8 cellular contexts compared by ENCODE assay signal in the genomic region with DNA sequence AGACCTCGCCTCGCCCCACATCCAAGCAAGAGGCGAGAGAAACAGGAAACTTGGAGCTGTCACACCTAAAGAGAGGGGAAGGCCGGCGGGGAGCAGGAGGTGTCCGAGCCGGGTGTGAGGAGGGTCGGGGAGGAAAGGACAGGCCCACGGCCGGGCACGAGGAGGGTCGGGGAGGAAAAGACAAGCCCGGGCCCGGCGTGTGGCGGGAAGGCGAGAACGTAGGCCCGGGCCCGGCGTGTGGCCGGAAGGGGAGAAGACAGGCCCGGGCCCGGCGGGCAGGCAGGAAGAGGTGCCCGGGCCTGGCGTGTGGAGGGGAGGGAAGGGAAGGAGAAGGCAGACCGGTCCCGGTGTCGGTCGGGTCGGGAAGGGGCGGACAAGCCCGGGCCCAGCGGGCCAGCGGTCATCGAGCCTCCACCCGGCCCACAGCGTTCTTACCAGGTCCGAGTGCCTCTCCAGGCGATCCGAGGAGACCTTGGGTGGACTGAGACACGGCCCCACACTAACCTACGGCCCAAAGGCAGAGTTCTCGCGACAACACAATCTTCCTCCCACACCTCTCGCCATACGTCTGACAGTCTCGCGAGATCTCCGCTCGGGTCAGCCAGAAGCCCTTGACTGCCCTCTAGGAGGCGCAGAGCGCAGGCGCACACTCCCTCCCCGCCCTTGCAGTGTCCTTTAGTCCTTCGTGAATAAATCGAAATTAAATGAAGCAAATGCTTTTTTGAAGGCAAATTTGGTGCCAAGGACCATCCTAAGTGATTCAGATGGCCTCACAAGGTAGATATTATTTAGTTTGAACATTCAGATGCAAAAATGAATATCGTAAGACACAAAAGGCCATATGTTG. TPM values are rescaled to one million over a fixed set of nuclear protein-coding genes. Genes with fewer than 3 reads are reported as not detected.
DNase-seq lines count a peak whose midpoint lies in the region; ATAC-seq and TF ChIP-seq lines count a peak whose summit lies in the region.

A gene (minus strand): TSS at position 533 of the 847 bp plus-strand sequence. CDS start 13,943 bp downstream, outside the sequence.

- DNase-seq in DMS153 treated with DMSO at 0.1 percent for 48 hours (lab: John Stamatoyannopoulos, UW; ENCODE audit: unreplicated experiment) (peak; percentile 97), PC-3 (peak; percentile 93)
- peak; percentile 91 for DNase-seq in activated T-cell treated with anti-CD3 and anti-CD28 coated beads, Interleukin-2, amount 50 U/mL, for 1 hour
- peak; percentile 86 for DNase-seq in stimulated activated CD8-positive, alpha-beta memory T cell treated with anti-CD3 and anti-CD28 coated beads, Interleukin-7, amount 100 ng/mL, for 24 hours (ENCODE audit: low read depth)

- H3K36me3 ChIP-seq in PC-3 (ENCODE audit: low read depth, low read length) (no peaks in the 10 kb centered on the region), esophagus (ENCODE audit: control insufficient read depth in 2 of 2, insufficient read depth in 2 of 2, low read length in 1 of 2) (peaks cover 0 to 1% of the 10 kb centered on the region in 2 donors), muscle layer of colon (ENCODE audit: insufficient read depth, low read length) (no peaks in the 10 kb centered on the region)

- peaks cover 51% of the 10 kb centered on the region for H3K79me2 ChIP-seq in PC-3 (ENCODE audit: low read length)

- 0 to 1% methylated on average over 51 to 59 of the region's 59 CpGs for WGBS in esophagus, 2 donors

- ATAC-seq in GM21576 (IDR thresholded peaks at IDR 0.05; ENCODE audit: unreplicated experiment) = peak; percentile 96
- peak; percentile 94 for ATAC-seq in PC-3

- H3K27ac ChIP-seq in PC-3 (ENCODE audit: low read length) = peak within 1 kb of the TSS; percentile 25
- H3K27ac ChIP-seq in esophagus (ENCODE audit: low read depth in 2 of 2, low read length in 1 of 2) = peak within 1 kb of the TSS; percentile 92 to 96
- H3K27ac ChIP-seq in muscle layer of colon (ENCODE audit: low read depth, low read length) = peak within 1 kb of the TSS; percentile 87

- TF ChIP-seq CTCF in PC-3 (conservative IDR thresholded peaks at IDR 0.05; ENCODE audit: low read depth, low read length) = peak; percentile 61

- peak within 1 kb of the TSS; percentile 94 for H3K9ac ChIP-seq in PC-3 (ENCODE audit: low read length)
- peak within 1 kb of the TSS; percentile 98 for H3K9ac ChIP-seq in muscle layer of colon (ENCODE audit: low read length)

- peaks cover 13% of the 10 kb centered on the region for H3K4me1 ChIP-seq in PC-3 (ENCODE audit: insufficient read depth, low read length)
- peaks cover 0 to 1% of the 10 kb centered on the region in 2 donors for H3K4me1 ChIP-seq in esophagus (ENCODE audit: control insufficient read depth in 2 of 2, insufficient read depth in 2 of 2, low read length in 1 of 2)
- peaks cover 42% of the 10 kb centered on the region for H3K4me1 ChIP-seq in muscle layer of colon (ENCODE audit: insufficient read depth, low read length)

- TF ChIP-seq RAD21 in Ishikawa (IDR thresholded peaks at IDR 0.05; ENCODE audit: low read depth) = no peak

- H4K20me1 ChIP-seq in PC-3 (ENCODE audit: low read length) = peaks cover 38% of the 10 kb centered on the region

- CTCF ChIA-PET in PC-3 (lab: Charles Lee) = interaction anchor here (0.6 kb wide), 1 partner anchor 22 kb away, joined by 3 read pairs; no protein-coding TSS in a partner anchor

- H2AFZ ChIP-seq in PC-3 (ENCODE audit: low read length) = peak within 1 kb of the TSS; percentile 47

- POLR2A ChIA-PET in PC-3 (lab: Charles Lee; ENCODE audit: unreplicated experiment) = no interaction called here

- intact Hi-C loops in PC-3 (cut with micrococcal nuclease) = no loop called here

- H3K9me3 ChIP-seq in PC-3 (ENCODE audit: low read length) = no peaks in the 10 kb centered on the region
- no peaks in the 10 kb centered on the region for H3K9me3 ChIP-seq in esophagus (ENCODE audit: control insufficient read depth in 2 of 2, insufficient read depth in 1 of 2, low read depth in 1 of 2, low read length in 1 of 2)
- no peaks in the 10 kb centered on the region for H3K9me3 ChIP-seq in muscle layer of colon (ENCODE audit: low read length)

- H3K4me2 ChIP-seq in PC-3 (ENCODE audit: low read length) = peak within 1 kb of the TSS; percentile 98

- H3F3A ChIP-seq in PC-3 (ENCODE audit: low read length, unreplicated experiment) = no peaks in the 10 kb centered on the region

- H3K9me2 ChIP-seq in PC-3 (replicated peaks; ENCODE audit: low read length) = no peaks in the 10 kb centered on the region

- no TSS peak for BruUV-seq in PC-3 (replicated peaks; lab: Mats Ljungman, UMichigan)

- H3K4me3 ChIP-seq in PC-3 (ENCODE audit: low read length) = peak within 1 kb of the TSS; percentile 96
- peak within 1 kb of the TSS; percentile 87 to 88 for H3K4me3 ChIP-seq in esophagus (ENCODE audit: low read depth in 1 of 2, low read length in 2 of 2)
- peak within 1 kb of the TSS; percentile 87 to 89 for H3K4me3 ChIP-seq in muscle layer of colon (ENCODE audit: low read depth in 1 of 2, low read length in 2 of 2)

- no peak for TF ChIP-seq EP300 in Ishikawa (IDR thresholded peaks at IDR 0.05; ENCODE audit: borderline replicate concordance)

- H3K27me3 ChIP-seq in PC-3 (ENCODE audit: low read length) = no peaks in the 10 kb centered on the region
- H3K27me3 ChIP-seq in esophagus (ENCODE audit: control insufficient read depth in 1 of 2, insufficient read depth in 2 of 2, low read length in 2 of 2) = no peaks in the 10 kb centered on the region
- no peaks in the 10 kb centered on the region for H3K27me3 ChIP-seq in muscle layer of colon (ENCODE audit: control insufficient read depth in 1 of 2, insufficient read depth in 2 of 2, low read length in 2 of 2)

TF ChIP-seq in Ishikawa, 13 proteins besides CTCF, POLR2A, EP300 and RAD21:
- TF ChIP-seq CREB1 (IDR thresholded peaks at IDR 0.05; ENCODE audit: low read depth) = no peak
- TF ChIP-seq EGR1 (IDR thresholded peaks at IDR 0.05) = peak; percentile 56; the same call in 1 of the 2 replicates
- TF ChIP-seq, protein P1, sequence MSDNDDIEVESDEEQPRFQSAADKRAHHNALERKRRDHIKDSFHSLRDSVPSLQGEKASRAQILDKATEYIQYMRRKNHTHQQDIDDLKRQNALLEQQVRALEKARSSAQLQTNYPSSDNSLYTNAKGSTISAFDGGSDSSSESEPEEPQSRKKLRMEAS (IDR thresholded peaks at IDR 0.05) = peak; percentile 70
- peak; percentile 84 for TF ChIP-seq TAF1 (IDR thresholded peaks at IDR 0.05; ENCODE audit: low read depth)
- TF ChIP-seq TCF12 (IDR thresholded peaks at IDR 0.05; ENCODE audit: low read depth) = no peak
- TF ChIP-seq, protein P2, sequence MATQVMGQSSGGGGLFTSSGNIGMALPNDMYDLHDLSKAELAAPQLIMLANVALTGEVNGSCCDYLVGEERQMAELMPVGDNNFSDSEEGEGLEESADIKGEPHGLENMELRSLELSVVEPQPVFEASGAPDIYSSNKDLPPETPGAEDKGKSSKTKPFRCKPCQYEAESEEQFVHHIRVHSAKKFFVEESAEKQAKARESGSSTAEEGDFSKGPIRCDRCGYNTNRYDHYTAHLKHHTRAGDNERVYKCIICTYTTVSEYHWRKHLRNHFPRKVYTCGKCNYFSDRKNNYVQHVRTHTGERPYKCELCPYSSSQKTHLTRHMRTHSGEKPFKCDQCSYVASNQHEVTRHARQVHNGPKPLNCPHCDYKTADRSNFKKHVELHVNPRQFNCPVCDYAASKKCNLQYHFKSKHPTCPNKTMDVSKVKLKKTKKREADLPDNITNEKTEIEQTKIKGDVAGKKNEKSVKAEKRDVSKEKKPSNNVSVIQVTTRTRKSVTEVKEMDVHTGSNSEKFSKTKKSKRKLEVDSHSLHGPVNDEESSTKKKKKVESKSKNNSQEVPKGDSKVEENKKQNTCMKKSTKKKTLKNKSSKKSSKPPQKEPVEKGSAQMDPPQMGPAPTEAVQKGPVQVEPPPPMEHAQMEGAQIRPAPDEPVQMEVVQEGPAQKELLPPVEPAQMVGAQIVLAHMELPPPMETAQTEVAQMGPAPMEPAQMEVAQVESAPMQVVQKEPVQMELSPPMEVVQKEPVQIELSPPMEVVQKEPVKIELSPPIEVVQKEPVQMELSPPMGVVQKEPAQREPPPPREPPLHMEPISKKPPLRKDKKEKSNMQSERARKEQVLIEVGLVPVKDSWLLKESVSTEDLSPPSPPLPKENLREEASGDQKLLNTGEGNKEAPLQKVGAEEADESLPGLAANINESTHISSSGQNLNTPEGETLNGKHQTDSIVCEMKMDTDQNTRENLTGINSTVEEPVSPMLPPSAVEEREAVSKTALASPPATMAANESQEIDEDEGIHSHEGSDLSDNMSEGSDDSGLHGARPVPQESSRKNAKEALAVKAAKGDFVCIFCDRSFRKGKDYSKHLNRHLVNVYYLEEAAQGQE (IDR thresholded peaks at IDR 0.05; ENCODE audit: low read depth) = no peak
- TF ChIP-seq NFIC (IDR thresholded peaks at IDR 0.05) = no peak
- no peak for TF ChIP-seq TEAD4 (IDR thresholded peaks at IDR 0.05)
- no peak; the same call in 1 of the 2 replicates for TF ChIP-seq YY1 (IDR thresholded peaks at IDR 0.05; ENCODE audit: low read depth)
- TF ChIP-seq ZBTB7A (IDR thresholded peaks at IDR 0.05; ENCODE audit: low read depth) = no peak
- no peak for TF ChIP-seq FOXM1 (IDR thresholded peaks at IDR 0.05; ENCODE audit: borderline replicate concordance, low read depth)
- TF ChIP-seq, protein P3, sequence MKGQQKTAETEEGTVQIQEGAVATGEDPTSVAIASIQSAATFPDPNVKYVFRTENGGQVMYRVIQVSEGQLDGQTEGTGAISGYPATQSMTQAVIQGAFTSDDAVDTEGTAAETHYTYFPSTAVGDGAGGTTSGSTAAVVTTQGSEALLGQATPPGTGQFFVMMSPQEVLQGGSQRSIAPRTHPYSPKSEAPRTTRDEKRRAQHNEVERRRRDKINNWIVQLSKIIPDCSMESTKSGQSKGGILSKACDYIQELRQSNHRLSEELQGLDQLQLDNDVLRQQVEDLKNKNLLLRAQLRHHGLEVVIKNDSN (IDR thresholded peaks at IDR 0.05) = no peak
- TF ChIP-seq CEBPB (IDR thresholded peaks at IDR 0.05) = no peak

RNA-seq across cellular contexts. Expression of the gene that starts here (rescaled TPM):
- total RNA-seq in PC-3 (2014; rRNA removed) = 60.0 and 61.7 TPM in 2 replicates
- 10 to 100 TPM; 34.7 to 64.7 TPM for polyA plus RNA-seq in esophagus

Comparison
In these comparisons a context has a peak if more than half of its experiments do, and no peak if none do; other contexts are left out.
1. Peak in every context shown above with its lines: DNase-seq, ATAC-seq, H3K4me3 ChIP-seq and H3K27ac ChIP-seq.
2. H3K27ac ChIP-seq: peak in every context shown above with its lines; median percentile 94 in esophagus; 87 in muscle layer of colon; 25 in PC-3.